Comparison of ENCODE assay signal across 15 cellular contexts in the genomic region with DNA sequence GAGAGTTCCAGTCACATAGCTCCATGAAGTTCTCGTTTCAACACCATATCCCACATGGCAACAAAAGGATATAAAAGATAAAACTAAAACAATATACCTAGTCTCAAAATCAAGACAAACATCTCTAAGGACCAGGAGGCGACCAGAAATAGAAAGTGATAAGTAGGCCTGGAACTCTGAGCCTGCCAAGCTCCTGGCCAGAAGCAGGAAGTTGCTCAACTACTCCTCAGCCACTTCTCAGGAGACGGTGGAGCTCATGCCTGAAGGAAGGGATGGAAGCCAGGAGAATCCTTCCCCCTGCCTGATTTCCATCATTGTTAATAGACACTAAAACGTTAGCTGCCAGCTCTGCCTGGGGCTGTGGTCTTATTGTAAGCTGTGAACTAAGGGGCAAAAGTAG.
DNase-seq lines count a peak whose midpoint lies in the region; ATAC-seq and TF ChIP-seq lines count a peak whose summit lies in the region.
"Had no signal": no experiment of that assay in that cellular context is flagged by ENCODE, and none has a peak within 500 bp of the region (broad histone marks: within the 10 kb centered on the region; RNA-seq: fewer than 3 reads in every experiment).

No MANE protein-coding gene starts in this region.

- no peak for TF ChIP-seq CTCF in fibroblast of villous mesenchyme (IDR thresholded peaks at IDR 0.05; ENCODE audit: insufficient read depth, low read depth, low read length)
- no peak for TF ChIP-seq CTCF in osteoblast (IDR thresholded peaks at IDR 0.05; ENCODE audit: extremely low read depth, low read depth, low read length)

- peak overlapping the region; percentile 79 for H2AFZ ChIP-seq in osteoblast (ENCODE audit: low read length)

- H3K27me3 ChIP-seq in osteoblast (ENCODE audit: insufficient read depth, low read length) = no peaks in the 10 kb centered on the region

- peak overlapping the region; percentile 20 for H3K4me2 ChIP-seq in osteoblast (ENCODE audit: insufficient read depth, low read length)

- DNase-seq in AG20443 (ENCODE audit: low spot score) (peak; percentile 80), RPMI7951 (ENCODE audit: low read depth) (peak; percentile 67), fibroblast of villous mesenchyme (ENCODE audit: low read depth) (peak; percentile 68), osteoblast (ENCODE audit: insufficient read length, low spot score, missing footprints) (peak; percentile 38), erythroblast (lab: John Stamatoyannopoulos, UW) (no peak)
- no peak for DNase-seq in NK-92 treated with Interleukin-12 subunit alpha and Interleukin-12 subunit beta, amount 100 ng/mL, for 24 hours (lab: John Stamatoyannopoulos, UW)
- DNase-seq: DMS153; effector memory CD4-positive, alpha-beta T cell; hypothalamus; NCI-H510A treated with DMSO at 0.1 percent for 48 hours; occipital lobe; T-helper 2 cell had no signal

- no peak overlapping the region for H3K4me3 ChIP-seq in fibroblast of villous mesenchyme (ENCODE audit: low read depth, low read length)
- H3K4me3 ChIP-seq in osteoblast (ENCODE audit: insufficient read depth, low read length) = no peak overlapping the region

- H3K36me3 ChIP-seq in osteoblast (ENCODE audit: insufficient read depth, low read length) = no peaks in the 10 kb centered on the region

- peak overlapping the region; percentile 69 for H3K27ac ChIP-seq in osteoblast (ENCODE audit: low read depth, low read length)

- H3K79me2 ChIP-seq in osteoblast (ENCODE audit: insufficient read depth, low read length) = no peaks in the 10 kb centered on the region

- peaks cover 45% of the 10 kb centered on the region for H3K4me1 ChIP-seq in osteoblast (ENCODE audit: insufficient read depth, low read length)

- H3K9me3 ChIP-seq in osteoblast (ENCODE audit: low read depth, low read length) = no peaks in the 10 kb centered on the region

- no peak for TF ChIP-seq POLR2A in erythroblast (IDR thresholded peaks at IDR 0.05; ENCODE audit: low read length)

- ATAC-seq in HG02973 (IDR thresholded peaks at IDR 0.05; ENCODE audit: unreplicated experiment) = no peak
- ATAC-seq in GM21423 (IDR thresholded peaks at IDR 0.05; ENCODE audit: unreplicated experiment) = no peak
- ATAC-seq: Panc1 had no signal

- H4K20me1 ChIP-seq in osteoblast (ENCODE audit: insufficient read depth, low read length) = no peaks in the 10 kb centered on the region

Comparison
In these comparisons a context has a peak if more than half of its experiments do, and no peak if none do; other contexts are left out.
1. DNase-seq: peak in AG20443 (single experiment), RPMI7951 (single experiment), fibroblast of villous mesenchyme (single experiment) and osteoblast (single experiment); none in erythroblast (0 of 2) and NK-92 treated with Interleukin-12 subunit alpha and Interleukin-12 subunit beta, amount 100 ng/mL, for 24 hours (single experiment).